Comparison of ENCODE assay signal across 20 cellular contexts in the genomic region with DNA sequence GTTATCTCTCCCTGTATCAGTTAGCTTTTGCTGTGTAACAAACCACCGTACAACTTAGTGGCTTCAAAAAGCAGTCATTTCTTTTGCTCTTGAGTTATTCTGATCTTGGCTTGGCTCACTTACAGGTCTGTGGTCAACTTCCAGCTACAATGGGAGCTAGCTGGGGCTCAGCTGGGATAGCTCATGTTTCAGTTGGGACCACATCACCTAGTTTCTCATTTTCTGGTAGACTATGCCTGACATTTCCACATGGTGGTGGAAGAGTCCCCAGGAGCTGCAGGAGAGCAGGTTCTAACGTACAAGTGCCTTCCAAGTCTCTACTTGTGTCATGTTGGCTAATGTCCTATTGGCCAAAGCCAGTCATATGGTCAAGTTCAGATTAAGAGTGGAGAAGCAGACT. TPM values are rescaled to one million over a fixed set of nuclear protein-coding genes. Genes with fewer than 3 reads are reported as not detected.
A peak's percentile ranks its signal among the peaks of the same experiment; 100 is the strongest.
DNase-seq lines count a peak whose midpoint lies in the region; ATAC-seq, FAIRE-seq and TF ChIP-seq lines count a peak whose summit lies in the region.
"Had no signal": no experiment of that assay in that cellular context is flagged by ENCODE, and none has a peak within 500 bp of the region (broad histone marks: within the 10 kb centered on the region; RNA-seq: fewer than 3 reads in every experiment).

No MANE protein-coding gene starts in this region.

- H3F3A ChIP-seq in PC-3 (ENCODE audit: low read length, unreplicated experiment) = no peaks in the 10 kb centered on the region

- peaks cover 21% of the 10 kb centered on the region for H3K4me1 ChIP-seq in PC-3 (ENCODE audit: insufficient read depth, low read length)
- H3K4me1 ChIP-seq in endodermal cell (ENCODE audit: control insufficient read depth, insufficient read depth, low read length) = no peaks in the 10 kb centered on the region
- no peaks in the 10 kb centered on the region for H3K4me1 ChIP-seq in CD8-positive, alpha-beta T cell (ENCODE audit: insufficient read depth, low read length)
- no peaks in the 10 kb centered on the region for H3K4me1 ChIP-seq in left ventricle myocardium inferior
- H3K4me1 ChIP-seq: body of pancreas, colonic mucosa, parathyroid adenoma had no signal

- H3K36me3 Mint-ChIP-seq in endodermal cell (ENCODE audit: low read depth) = no peaks in the 10 kb centered on the region
- no peaks in the 10 kb centered on the region for H3K36me3 Mint-ChIP-seq in CD8-positive, alpha-beta T cell

- POLR2A ChIA-PET in PC-3 (lab: Charles Lee; ENCODE audit: unreplicated experiment) = no interaction called here
- POLR2A ChIA-PET in CD8-positive, alpha-beta T cell (lab: Charles Lee) = no interaction called here

- 90 to 100% methylated on average over 2 of the region's 2 CpGs for WGBS in endodermal cell (ENCODE audit: insufficient coverage in 1 of 2, insufficient read length in 1 of 2), 2 experiments

- ATAC-seq in PC-3 = no peak
- no peak for ATAC-seq in CD8-positive, alpha-beta T cell
- ATAC-seq: activated naive CD4-positive, alpha-beta T cell treated with anti-CD3 and anti-CD28 coated beads, Interleukin-2, amount 50 U/mL, for 72 hours; body of pancreas; left cardiac atrium; naive thymus-derived CD8-positive, alpha-beta T cell had no signal

- BruUV-seq in PC-3 (replicated peaks; lab: Mats Ljungman, UMichigan) = no TSS peak

- no peak overlapping the region for H3K4me3 Mint-ChIP-seq in endodermal cell
- H3K4me3 Mint-ChIP-seq in CD8-positive, alpha-beta T cell = no peak overlapping the region
- H3K4me3 Mint-ChIP-seq: naive thymus-derived CD8-positive, alpha-beta T cell had no signal

- H3K9me3 Mint-ChIP-seq in endodermal cell = peaks cover 3% of the 10 kb centered on the region
- no peaks in the 10 kb centered on the region for H3K9me3 Mint-ChIP-seq in CD8-positive, alpha-beta T cell

- DNase-seq in H54 (ENCODE audit: insufficient read length, low spot score) = no peak
- DNase-seq in PC-3 = peak; percentile 35
- no peak for DNase-seq in endodermal cell
- peak; percentile 58 for DNase-seq in myocyte (ENCODE audit: low read depth)
- no peak for DNase-seq in epidermal melanocyte (ENCODE audit: insufficient read length, low spot score)
- DNase-seq in CD8-positive, alpha-beta T cell = no peak
- DNase-seq in left ventricle myocardium inferior = no peak
- DNase-seq: activated CD4-positive, alpha-beta T cell treated with anti-CD3 and anti-CD28 coated beads for 48 hours; body of pancreas; colonic mucosa; left cardiac atrium; naive thymus-derived CD8-positive, alpha-beta T cell; NCI-H146; SHP77; stimulated activated CD4-positive, alpha-beta T cell treated with anti-CD3 and anti-CD28 coated beads, Interleukin-2, amount 100 ng/mL, for 24 hours; stimulated activated naive CD4-positive, alpha-beta T cell had no signal

- CTCF ChIA-PET in PC-3 (lab: Charles Lee) = no interaction called here
- CTCF ChIA-PET in CD8-positive, alpha-beta T cell (lab: Charles Lee) = interaction anchor here (0.7 kb wide), 1 partner anchor 127 kb away, joined by 3 read pairs; no protein-coding TSS in a partner anchor

- H3K36me3 ChIP-seq in PC-3 (ENCODE audit: low read depth, low read length) = no peaks in the 10 kb centered on the region
- no peaks in the 10 kb centered on the region for H3K36me3 ChIP-seq in endodermal cell (ENCODE audit: control insufficient read depth, insufficient read depth, low read length)
- H3K36me3 ChIP-seq in CD8-positive, alpha-beta T cell (ENCODE audit: insufficient read depth, low read length) = no peaks in the 10 kb centered on the region
- no peaks in the 10 kb centered on the region for H3K36me3 ChIP-seq in left ventricle myocardium inferior
- H3K36me3 ChIP-seq: colonic mucosa had no signal

- intact Hi-C loops in PC-3 (cut with micrococcal nuclease) (no loop called here), left ventricle myocardium inferior (cut with micrococcal nuclease) (no loop called here)
- intact Hi-C loops in CD8-positive, alpha-beta T cell (cut with DNase I, micrococcal nuclease) = no loop called here

- no peaks in the 10 kb centered on the region for H3K27me3 ChIP-seq in PC-3 (ENCODE audit: low read length)
- no peaks in the 10 kb centered on the region for H3K27me3 ChIP-seq in endodermal cell (ENCODE audit: control insufficient read depth, insufficient read depth, low read length, poor library complexity, severe bottlenecking)
- no peaks in the 10 kb centered on the region for H3K27me3 ChIP-seq in CD8-positive, alpha-beta T cell (ENCODE audit: insufficient read depth, low read length)
- H3K27me3 ChIP-seq in left ventricle myocardium inferior (ENCODE audit: low read depth) = no peaks in the 10 kb centered on the region
- H3K27me3 ChIP-seq: body of pancreas, colonic mucosa had no signal

- H3K9me3 ChIP-seq in PC-3 (ENCODE audit: low read length) (no peaks in the 10 kb centered on the region), endodermal cell (ENCODE audit: control insufficient read depth, low read length) (no peaks in the 10 kb centered on the region), left ventricle myocardium inferior (replicated peaks) (no peaks in the 10 kb centered on the region)
- no peaks in the 10 kb centered on the region for H3K9me3 ChIP-seq in CD8-positive, alpha-beta T cell (ENCODE audit: low read length)
- H3K9me3 ChIP-seq: body of pancreas, colonic mucosa had no signal

- H2AFZ ChIP-seq in PC-3 (ENCODE audit: low read length) = no peak overlapping the region
- H2AFZ ChIP-seq: parathyroid adenoma had no signal

- H3K27ac Mint-ChIP-seq in endodermal cell = no peak overlapping the region
- H3K27ac Mint-ChIP-seq in CD8-positive, alpha-beta T cell = no peak overlapping the region
- H3K27ac Mint-ChIP-seq: activated naive CD4-positive, alpha-beta T cell treated with anti-CD3 and anti-CD28 coated beads, Interleukin-2, amount 50 U/mL, for 72 hours; naive thymus-derived CD8-positive, alpha-beta T cell had no signal

- H3K9me2 ChIP-seq in PC-3 (replicated peaks; ENCODE audit: low read length) = no peaks in the 10 kb centered on the region

- H3K79me2 ChIP-seq in PC-3 (ENCODE audit: low read length) = no peaks in the 10 kb centered on the region
- H3K79me2 ChIP-seq: parathyroid adenoma had no signal

- FAIRE-seq in H54 (lab: Jason Lieb, UNC) = peak; percentile 27
- FAIRE-seq: frontal cortex had no signal

- no peaks in the 10 kb centered on the region for H4K20me1 ChIP-seq in PC-3 (ENCODE audit: low read length)

- H3K4me2 ChIP-seq in PC-3 (ENCODE audit: low read length) = no peak overlapping the region

- TF ChIP-seq POLR2A in H54 (IDR thresholded peaks at IDR 0.05; ENCODE audit: low read depth, low read length) = no peak

- H3K27me3 Mint-ChIP-seq in endodermal cell (ENCODE audit: insufficient read depth) = no peaks in the 10 kb centered on the region
- H3K27me3 Mint-ChIP-seq in CD8-positive, alpha-beta T cell (ENCODE audit: low read depth) = no peaks in the 10 kb centered on the region

- H3K4me3 ChIP-seq in PC-3 (ENCODE audit: low read length) (no peak overlapping the region), endodermal cell (ENCODE audit: low read length) (no peak overlapping the region), left ventricle myocardium inferior (no peak overlapping the region)
- H3K4me3 ChIP-seq in CD8-positive, alpha-beta T cell (ENCODE audit: low read depth, low read length) = no peak overlapping the region
- H3K4me3 ChIP-seq: body of pancreas, colonic mucosa, skin epidermis had no signal

- H3K27ac ChIP-seq in PC-3 (ENCODE audit: low read length) (no peak overlapping the region), endodermal cell (ENCODE audit: low read depth, low read length) (no peak overlapping the region), left ventricle myocardium inferior (replicated peaks) (no peak overlapping the region)
- no peak overlapping the region for H3K27ac ChIP-seq in CD8-positive, alpha-beta T cell (ENCODE audit: low read depth, low read length)
- H3K27ac ChIP-seq: body of pancreas, colonic mucosa, parathyroid adenoma, skin epidermis had no signal

- TF ChIP-seq CTCF in PC-3 (conservative IDR thresholded peaks at IDR 0.05; ENCODE audit: low read depth, low read length) (no peak), endodermal cell (conservative IDR thresholded peaks at IDR 0.05) (peak; percentile 39), left ventricle myocardium inferior (IDR thresholded peaks at IDR 0.05; ENCODE audit: borderline replicate concordance) (no peak)
- no peak for TF ChIP-seq CTCF in CD8-positive, alpha-beta T cell (IDR thresholded peaks at IDR 0.05)

- H3K4me1 Mint-ChIP-seq in endodermal cell = no peaks in the 10 kb centered on the region
- H3K4me1 Mint-ChIP-seq in CD8-positive, alpha-beta T cell (ENCODE audit: low read depth) = peaks cover 2% of the 10 kb centered on the region

- no peak overlapping the region for H3K9ac ChIP-seq in PC-3 (ENCODE audit: low read length)
- no peak overlapping the region for H3K9ac ChIP-seq in endodermal cell (ENCODE audit: extremely low read depth, low read length, poor library complexity, severe bottlenecking)
- H3K9ac ChIP-seq: parathyroid adenoma had no signal

RNA-seq across cellular contexts. Expression of gene PIP4K2A, which starts 25.8 kb away (rescaled TPM):
- total RNA-seq in PC-3 (2014; rRNA removed) (20.2 and 22.6 TPM in 2 replicates), endodermal cell (10 to 100 TPM; 15.0 to 17.8 TPM), myocyte (12.5 and 22.5 TPM in 2 replicates), left ventricle myocardium inferior (12.6 TPM)
- polyA plus RNA-seq in endodermal cell (2013, experiment 1 of 2) = 15.9 TPM
- polyA plus RNA-seq in endodermal cell (2013, experiment 2 of 2) = 15.9 TPM
- 18.3 TPM for polyA plus RNA-seq in myocyte (2012)
- 10 to 100 TPM; 82.5 to 89.5 TPM for total RNA-seq in CD8-positive, alpha-beta T cell

Comparison
In these comparisons a context has a peak if more than half of its experiments do, and no peak if none do; other contexts are left out.
1. DNase-seq: peak in PC-3 (single experiment) and myocyte (single experiment); none in H54 (single experiment), endodermal cell (single experiment), epidermal melanocyte (single experiment), CD8-positive, alpha-beta T cell (0 of 7) and left ventricle myocardium inferior (single experiment).